Comparison of ENCODE assay signal across 28 cellular contexts in the genomic region with DNA sequence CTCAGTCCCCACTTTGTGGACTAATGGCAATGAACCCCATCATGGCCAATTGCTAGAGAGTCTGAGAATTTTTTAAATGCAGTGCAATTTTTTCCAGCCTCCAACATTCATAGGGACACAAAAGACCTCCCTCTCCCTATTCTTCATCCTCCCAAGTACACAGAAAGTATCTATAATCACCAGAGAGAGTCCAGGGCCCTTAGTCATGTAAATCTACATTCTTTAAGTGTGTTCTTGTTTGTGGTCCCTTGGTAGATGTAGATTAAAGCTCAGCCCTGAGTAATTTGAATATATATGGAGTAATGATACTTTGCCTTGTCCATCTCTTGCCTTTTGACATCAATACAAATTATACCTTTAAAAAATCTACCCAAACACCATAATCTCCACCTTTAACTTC. TPM values are rescaled to one million over a fixed set of nuclear protein-coding genes. Genes with fewer than 3 reads are reported as not detected.
"Had no signal": no experiment of that assay in that cellular context is flagged by ENCODE, and none has a peak within 500 bp of the region (broad histone marks: within the 10 kb centered on the region; RNA-seq: fewer than 3 reads in every experiment).

No MANE protein-coding gene starts in this region.

- ATAC-seq: gastrocnemius medialis; left cardiac atrium; left ventricle myocardium superior; psoas muscle; sciatic nerve; stimulated activated naive B cell treated with anti-CD40 and anti-IgM and Interleukin-4, amounts not matched to agents 10 μg/mL and 1 μg/mL and 100 μg/mL, for 72 hours; stimulated activated naive CD8-positive, alpha-beta T cell treated with anti-CD3 and anti-CD28 coated beads, Interleukin-15, amount 100 ng/mL, for 72 hours had no signal

- H3K27ac ChIP-seq: coronary artery, dorsolateral prefrontal cortex, gastrocnemius medialis, neutrophil, psoas muscle, testis, tibial nerve had no signal

- H3K27me3 ChIP-seq: gastrocnemius medialis, neutrophil, testis, tibial nerve had no signal

- H3K4me3 ChIP-seq: coronary artery, dorsolateral prefrontal cortex, gastrocnemius medialis, lung, psoas muscle, testis, tibial nerve had no signal

- H3K9me3 Mint-ChIP-seq: immature natural killer cell; stimulated activated naive CD8-positive, alpha-beta T cell treated with anti-CD3 and anti-CD28 coated beads, Interleukin-15, amount 100 ng/mL, for 72 hours had no signal

- H3K36me3 ChIP-seq: gastrocnemius medialis, neutrophil, tibial nerve had no signal

- H3K36me3 Mint-ChIP-seq: immature natural killer cell; stimulated activated naive B cell treated with anti-CD40 and anti-IgM and Interleukin-4, amounts not matched to agents 10 μg/mL and 1 μg/mL and 100 μg/mL, for 72 hours had no signal

- H3K9me3 ChIP-seq: gastrocnemius medialis, neutrophil, psoas muscle, testis, tibial nerve had no signal

- H3K4me1 ChIP-seq: gastrocnemius medialis, psoas muscle, testis had no signal

- DNase-seq: dorsolateral prefrontal cortex; effector CD8-positive, alpha-beta T cell; gastrocnemius medialis; immature natural killer cell; kidney; left cardiac atrium; left ventricle myocardium superior; mesenchymal stem cell; midbrain; nephron progenitor cell; psoas muscle; retina; stimulated activated CD4-positive, alpha-beta T cell treated with anti-CD3 and anti-CD28 coated beads, Interleukin-2, amount 100 ng/mL, for 24 hours; stimulated activated CD4-positive, alpha-beta T cell treated with anti-CD3 and anti-CD28 coated beads, Interleukin-4, amount 100 ng/mL, for 4 hours; stimulated activated naive B cell treated with anti-CD40 and anti-IgM and Interleukin-4, amounts not matched to agents 10 μg/mL and 1 μg/mL and 100 μg/mL, for 72 hours; stimulated activated naive CD8-positive, alpha-beta T cell treated with anti-CD3 and anti-CD28 coated beads, Interleukin-15, amount 100 ng/mL, for 72 hours; testis had no signal

- H3K27ac Mint-ChIP-seq: immature natural killer cell; nephron progenitor cell; stimulated activated naive B cell treated with anti-CD40 and anti-IgM and Interleukin-4, amounts not matched to agents 10 μg/mL and 1 μg/mL and 100 μg/mL, for 72 hours; stimulated activated naive CD8-positive, alpha-beta T cell treated with anti-CD3 and anti-CD28 coated beads, Interleukin-15, amount 100 ng/mL, for 72 hours had no signal

- H3K4me3 Mint-ChIP-seq: immature natural killer cell; nephron progenitor cell; stimulated activated naive B cell treated with anti-CD40 and anti-IgM and Interleukin-4, amounts not matched to agents 10 μg/mL and 1 μg/mL and 100 μg/mL, for 72 hours; stimulated activated naive CD8-positive, alpha-beta T cell treated with anti-CD3 and anti-CD28 coated beads, Interleukin-15, amount 100 ng/mL, for 72 hours had no signal

- H3K27me3 Mint-ChIP-seq: stimulated activated naive CD8-positive, alpha-beta T cell treated with anti-CD3 and anti-CD28 coated beads, Interleukin-15, amount 100 ng/mL, for 72 hours had no signal

RNA-seq across cellular contexts. Expression of gene ATXN3L, which starts 51.3 kb away (rescaled TPM):
- total RNA-seq: cerebellum, dorsolateral prefrontal cortex, fibroblast of villous mesenchyme, gastrocnemius medialis, kidney, left cardiac atrium, left ventricle myocardium superior, lung, osteoblast, psoas muscle, sciatic nerve, skeletal muscle tissue, subcutaneous adipose tissue, tibial nerve, urinary bladder had no signal
